ENCODE assay signal across 11 cellular contexts in genomic region chr16:84739349-84740124, GRCh38. TPM values are rescaled to one million over a fixed set of nuclear protein-coding genes. Genes with fewer than 3 reads are reported as not detected.
DNase-seq lines count a peak whose midpoint lies in the region; ATAC-seq and TF ChIP-seq lines count a peak whose summit lies in the region.
"Had no signal": no experiment of that assay in that cellular context is flagged by ENCODE, and none has a peak within 500 bp of the region (broad histone marks: within the 10 kb centered on the region; RNA-seq: fewer than 3 reads in every experiment).

No MANE protein-coding gene starts in this region.

- H3K27me3 ChIP-seq in MG63 (no peaks in the 10 kb centered on the region), liver (ENCODE audit: control insufficient read depth in 4 of 4, insufficient read depth in 4 of 4, low read length in 3 of 4) (no peaks in the 10 kb centered on the region)

- H3K4me3 ChIP-seq in MG63, result no peak overlapping the region
- no peak overlapping the region for H3K4me3 ChIP-seq in liver (ENCODE audit: low read depth in 1 of 3, low read length in 3 of 3)

- no peak for ATAC-seq in HG02798 (IDR thresholded peaks at IDR 0.05; ENCODE audit: poor library complexity, unreplicated experiment)

- no peak overlapping the region for H3K9ac ChIP-seq in liver (ENCODE audit: low read depth in 1 of 2, low read length in 2 of 2)

- DNase-seq in AG20443 (ENCODE audit: low spot score), result peak; percentile 91
- DNase-seq in MG63, result peak; percentile 64
- no peak for DNase-seq in NCI-H446 (lab: John Stamatoyannopoulos, UW)
- DNase-seq in endothelial cell (ENCODE audit: low spot score), result no peak
- DNase-seq in NCI-H2171 (lab: John Stamatoyannopoulos, UW), result no peak
- DNase-seq: Calu3, GOT3, NCI-H1417 treated with DMSO at 0.1 percent for 48 hours had no signal

- H3K4me1 Mint-ChIP-seq in brain (peaks cover 97% of the 10 kb centered on the region), endothelial cell (ENCODE audit: unreplicated experiment) (peaks cover 16% of the 10 kb centered on the region)

- WGBS in liver, result 50% methylated on average over 7 of the region's 7 CpGs

- H3K36me3 ChIP-seq in MG63 (peaks cover 10% of the 10 kb centered on the region), liver (ENCODE audit: control insufficient read depth in 4 of 4, insufficient read depth in 3 of 4, low read depth in 1 of 4, low read length in 3 of 4) (no peaks in the 10 kb centered on the region)

- H3K9me3 ChIP-seq in MG63 (no peaks in the 10 kb centered on the region), liver (ENCODE audit: control insufficient read depth in 4 of 4, low read length in 3 of 4) (no peaks in the 10 kb centered on the region)

- H3K9me3 Mint-ChIP-seq in brain (no peaks in the 10 kb centered on the region), endothelial cell (ENCODE audit: unreplicated experiment) (no peaks in the 10 kb centered on the region)

- H3K4me1 ChIP-seq in liver (ENCODE audit: control insufficient read depth in 4 of 4, insufficient read depth in 4 of 4, low read length in 3 of 4), result peaks cover 17 to 71% (median 66%) of the 10 kb centered on the region in 4 donors

- peak; percentile 8 to 36 for TF ChIP-seq RAD21 in liver (IDR thresholded peaks at IDR 0.05)

- H3K27ac Mint-ChIP-seq in brain, result peak overlapping the region in 4 of 5 experiments; percentile 5 to 78 (median 62)
- no peak overlapping the region for H3K27ac Mint-ChIP-seq in endothelial cell (ENCODE audit: unreplicated experiment)

- peak overlapping the region; percentile 44 to 61 for H3K27ac ChIP-seq in liver (ENCODE audit: low read depth in 1 of 2, low read length in 2 of 2)

- H3K4me3 Mint-ChIP-seq in brain, result peak overlapping the region in 1 of 5 experiments; percentile 38
- no peak overlapping the region for H3K4me3 Mint-ChIP-seq in endothelial cell (ENCODE audit: unreplicated experiment)

- no peaks in the 10 kb centered on the region for H3K27me3 Mint-ChIP-seq in brain
- peaks cover 3% of the 10 kb centered on the region for H3K27me3 Mint-ChIP-seq in endothelial cell (ENCODE audit: unreplicated experiment)

- TF ChIP-seq CTCF in brain (conservative IDR thresholded peaks at IDR 0.05) (no peak), liver (IDR thresholded peaks at IDR 0.05; ENCODE audit: low read depth, low read length, missing input control) (no peak), endothelial cell (IDR thresholded peaks at IDR 0.05; ENCODE audit: unreplicated experiment) (no peak)

- H3K36me3 Mint-ChIP-seq in brain, result peaks cover 12% of the 10 kb centered on the region
- peaks cover 10% of the 10 kb centered on the region for H3K36me3 Mint-ChIP-seq in endothelial cell (ENCODE audit: low read depth, unreplicated experiment)

TF ChIP-seq in liver, 16 proteins besides CTCF, POLR2A, EP300 and RAD21:
- no peak for TF ChIP-seq ATF3 (IDR thresholded peaks at IDR 0.05)
- no peak for TF ChIP-seq MAX (IDR thresholded peaks at IDR 0.05)
- no peak for TF ChIP-seq YY1 (IDR thresholded peaks at IDR 0.05)
- no peak for TF ChIP-seq FOXA2 (IDR thresholded peaks at IDR 0.05)
- TF ChIP-seq HNF4A (conservative IDR thresholded peaks at IDR 0.05), result peak; percentile 58 to 66
- TF ChIP-seq NR2F2 (IDR thresholded peaks at IDR 0.05), result no peak
- TF ChIP-seq JUND (IDR thresholded peaks at IDR 0.05), result peak in 1 of 2 donors; percentile 18
- no peak for TF ChIP-seq TAF1 (conservative IDR thresholded peaks at IDR 0.05)
- TF ChIP-seq RXRA (IDR thresholded peaks at IDR 0.05), result peak; percentile 16 to 46
- TF ChIP-seq EGR1 (IDR thresholded peaks at IDR 0.05; ENCODE audit: low read depth in 2 of 2), result no peak
- no peak for TF ChIP-seq HNF4G (IDR thresholded peaks at IDR 0.05)
- no peak for TF ChIP-seq REST (IDR thresholded peaks at IDR 0.05)
- TF ChIP-seq SP1 (IDR thresholded peaks at IDR 0.05), result peak; percentile 25
- TF ChIP-seq ZBTB33 (IDR thresholded peaks at IDR 0.05), result no peak
- TF ChIP-seq FOXA1 (IDR thresholded peaks at IDR 0.05), result no peak
- no peak for TF ChIP-seq GABPA (IDR thresholded peaks at IDR 0.05 in 1 of 2, conservative IDR thresholded peaks at IDR 0.05 in 1 of 2)

RNA-seq across cellular contexts. Expression of gene USP10, which starts 39.7 kb away (rescaled TPM):
- 29.8 and 33.5 TPM in 2 replicates for total RNA-seq in MG63 (2014; rRNA removed; shearing (Covaris generic); ENCODE audit: low replicate concordance)
- polyA plus RNA-seq in brain (ENCODE audit: insufficient read depth, low read depth, low replicate concordance) (63.6 TPM), liver (10 to 100 TPM; 28.2 to 46.1 TPM)
- total RNA-seq in liver (10 to 100 TPM; 40.8 to 43.3 TPM), endothelial cell (ENCODE audit: unreplicated experiment) (81.2 TPM)

Comparison
In these comparisons a context has a peak if more than half of its experiments do, and no peak if none do; other contexts are left out.
1. DNase-seq: peak in AG20443 (single experiment) and MG63 (single experiment); none in NCI-H446 (0 of 2), endothelial cell (single experiment) and NCI-H2171 (single experiment).